In genomic region chr10:5775705-5776104, GRCh38 we compare ENCODE assay signal across 9 cellular contexts. TPM values are rescaled to one million over a fixed set of nuclear protein-coding genes. Genes with fewer than 3 reads are reported as not detected.
DNase-seq lines count a peak whose midpoint lies in the region; ATAC-seq and TF ChIP-seq lines count a peak whose summit lies in the region.
"Had no signal": no experiment of that assay in that cellular context is flagged by ENCODE, and none has a peak within 500 bp of the region (broad histone marks: within the 10 kb centered on the region; RNA-seq: fewer than 3 reads in every experiment).

No MANE protein-coding gene starts in this region.

- intact Hi-C loops in Right ventricle myocardium superior (cut with DNase I) = no loop called here

- POLR2A ChIA-PET in GM10248 (lab: Yijun Ruan, JAX) (interaction anchor here (0.6 kb wide), 1 partner anchor 30 kb away, joined by 3 read pairs; no protein-coding TSS in a partner anchor), RWPE1 (lab: Yijun Ruan, JAX; ENCODE audit: low non-redundant PET) (no interaction called here)

- TF ChIP-seq CTCF in GM10248 (IDR thresholded peaks at IDR 0.05; ENCODE audit: control extremely low read depth, extremely low read depth, low read depth, missing control alignments) (no peak), RWPE1 (conservative IDR thresholded peaks at IDR 0.05; ENCODE audit: low read depth) (no peak)

- DNase-seq in GM10248 (ENCODE audit: extremely low spot score) (peak; percentile 22), Right ventricle myocardium superior (peak; percentile 69), GDM1 (lab: John Stamatoyannopoulos, UW) (no peak), NCI-H526 (lab: John Stamatoyannopoulos, UW) (no peak), RWPE1 (ENCODE audit: low spot score) (no peak), NK-92 (lab: John Stamatoyannopoulos, UW; ENCODE audit: unreplicated experiment) (no peak)
- peak; percentile 35 for DNase-seq in activated CD8-positive, alpha-beta memory T cell treated with anti-CD3 and anti-CD28 coated beads, Interleukin-2, amount 50 U/mL, for 24 hours (ENCODE audit: extremely low read depth)
- peak; percentile 70 to 78 for DNase-seq in stimulated activated CD4-positive, alpha-beta T cell treated with anti-CD3 and anti-CD28 coated beads, Interleukin-2, amount 100 ng/mL, for 24 hours
- DNase-seq: Karpas-422 had no signal

- CTCF ChIA-PET in GM10248 (lab: Yijun Ruan, JAX) (interaction anchor here (1.5 to 2.8 kb wide), 3 partner anchors 13 to 28 kb away, joined by 3 to 9 read pairs (median 8); no protein-coding TSS in a partner anchor), RWPE1 (lab: Yijun Ruan, JAX) (interaction anchor here (0.6 to 0.7 kb wide), 2 partner anchors 148 to 184 kb away, joined by 3 read pairs; no protein-coding TSS in a partner anchor)

- no peak overlapping the region for H3K27ac ChIP-seq in RWPE1

- peak; percentile 48 for ATAC-seq in Right ventricle myocardium superior (ENCODE audit: poor library complexity)

RNA-seq across cellular contexts. Expression of gene GDI2, which starts 37.5 kb away (rescaled TPM):
- 101 TPM for total RNA-seq in Right ventricle myocardium superior

Comparison
In these comparisons a context has a peak if more than half of its experiments do, and no peak if none do; other contexts are left out.
1. DNase-seq: peak in GM10248 (single experiment), activated CD8-positive, alpha-beta memory T cell treated with anti-CD3 and anti-CD28 coated beads, Interleukin-2, amount 50 U/mL, for 24 hours (single experiment), Right ventricle myocardium superior (single experiment) and stimulated activated CD4-positive, alpha-beta T cell treated with anti-CD3 and anti-CD28 coated beads, Interleukin-2, amount 100 ng/mL, for 24 hours (2 of 2); none in GDM1 (single experiment), NCI-H526 (0 of 2), RWPE1 (single experiment) and NK-92 (single experiment).